In the genomic region with DNA sequence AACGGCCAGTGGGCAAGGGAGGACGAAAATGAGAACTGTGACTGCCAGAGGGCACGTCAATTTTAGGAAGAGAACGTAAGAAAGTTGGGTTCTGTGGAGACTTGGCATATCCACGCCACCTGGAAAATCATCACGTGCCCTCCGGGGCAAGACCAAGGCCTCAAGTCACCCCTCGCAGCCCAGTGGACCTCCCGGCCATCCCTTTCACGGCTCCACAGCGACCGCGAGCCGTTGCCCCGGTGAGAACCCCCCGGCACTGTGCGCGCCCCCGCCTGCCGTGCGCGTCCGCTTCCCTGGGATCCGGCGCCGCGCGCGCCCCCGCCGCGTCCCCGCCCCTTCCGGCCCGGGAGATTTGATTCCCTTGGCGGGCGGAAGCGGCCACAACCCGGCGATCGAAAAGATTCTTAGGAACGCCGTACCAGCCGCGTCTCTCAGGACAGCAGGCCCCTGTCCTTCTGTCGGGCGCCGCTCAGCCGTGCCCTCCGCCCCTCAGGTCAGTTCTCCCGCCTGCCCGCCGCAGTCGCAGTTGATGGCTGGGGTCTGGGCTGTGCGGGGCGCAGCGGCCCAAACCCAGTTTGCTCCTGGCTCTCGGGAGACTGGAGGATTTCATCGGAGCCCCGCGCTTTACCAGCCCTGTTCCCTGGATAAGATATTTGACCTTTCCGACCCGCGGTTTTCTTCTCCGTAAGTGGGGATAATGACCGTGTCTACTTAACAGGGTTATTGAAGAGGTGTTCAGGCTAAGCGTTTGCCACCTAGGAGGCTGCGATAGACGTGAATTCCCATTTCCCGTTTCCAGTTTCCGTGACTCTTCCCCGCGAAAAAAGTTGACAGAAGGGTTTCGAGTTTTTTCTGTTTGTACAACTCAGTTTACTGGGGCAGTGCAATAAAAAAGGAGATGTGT, we compare ENCODE assay signal across 8 cellular contexts. TPM values are rescaled to one million over a fixed set of nuclear protein-coding genes. Genes with fewer than 3 reads are reported as not detected.
DNase-seq lines count a peak whose midpoint lies in the region; FAIRE-seq and TF ChIP-seq lines count a peak whose summit lies in the region.

MELK (plus strand) TSS at position 381 of the 904 bp plus-strand sequence. CDS start 8,787 bp downstream, outside the sequence.

- H3K27ac ChIP-seq in angular gyrus (ENCODE audit: low read depth, low read length) (peak within 1 kb of the TSS; percentile 44), right atrium auricular region (peak within 1 kb of the TSS; percentile 34 to 66)

- peak; percentile 95 for DNase-seq in GM10248 (ENCODE audit: extremely low spot score)
- no peak for DNase-seq in HFF-Myc (ENCODE audit: extremely low read depth, low read depth)
- peak; percentile 88 for DNase-seq in NCI-H146 (lab: John Stamatoyannopoulos, UW)
- DNase-seq in right atrium auricular region (ENCODE audit: low spot score), result peak; percentile 68
- DNase-seq in pulmonary artery endothelial cell (ENCODE audit: low read depth, low spot score), result no peak
- peak; percentile 96 for DNase-seq in urothelium cell line (ENCODE audit: low spot score)

- TF ChIP-seq CTCF in GM10248 (IDR thresholded peaks at IDR 0.05; ENCODE audit: control extremely low read depth, extremely low read depth, low read depth, missing control alignments) (no peak), HFF-Myc (IDR thresholded peaks at IDR 0.05; ENCODE audit: low read depth, low read length, missing control alignments) (no peak), right atrium auricular region (IDR thresholded peaks at IDR 0.05) (no peak)

- POLR2A ChIA-PET in GM10248 (lab: Yijun Ruan, JAX), result interaction anchor here (0.5 kb wide), 1 partner anchor 405 kb away, joined by 3 read pairs; no protein-coding TSS in a partner anchor

- FAIRE-seq in urothelium cell line (lab: Jason Lieb, UNC), result peak; percentile 20

- CTCF ChIA-PET in GM10248 (lab: Yijun Ruan, JAX), result no interaction called here

- H3K36me3 ChIP-seq in right atrium auricular region, result no peaks in the 10 kb centered on the region

- H3K4me3 ChIP-seq in HFF-Myc (replicated peaks; ENCODE audit: low read depth, low read length) (peak within 1 kb of the TSS; percentile 95), right atrium auricular region (peak within 1 kb of the TSS; percentile 66 to 76)

- peaks cover 0 to 9% of the 10 kb centered on the region in 2 donors for H3K4me1 ChIP-seq in right atrium auricular region

- H3K27me3 ChIP-seq in right atrium auricular region, result no peaks in the 10 kb centered on the region

- no peaks in the 10 kb centered on the region for H3K9me3 ChIP-seq in right atrium auricular region

- intact Hi-C loops in T-helper 2 cell treated with Interferon-gamma antibody and Interleukin-4, amounts not matched to agents 100 ng/mL and 5 ng/mL, for 36 hours (cut with micrococcal nuclease), result loop anchor here (1.0 to 10.0 kb wide), 4 partner anchors 85 to 1958 kb away; partner anchors contain the start of genes GNE, RNF38 and RPP25L

RNA-seq across cellular contexts. Expression of gene MELK, which starts in this region (rescaled TPM):
- total RNA-seq in T-helper 2 cell treated with Interferon-gamma antibody and Interleukin-4, amounts not matched to agents 100 ng/mL and 5 ng/mL, for 36 hours, result 52.6 and 56.0 TPM in 2 replicates
- total RNA-seq in right atrium auricular region (under 1 TPM; 0.24 to 0.59 TPM), pulmonary artery endothelial cell (28.6 and 49.0 TPM in 2 replicates)

Comparison
In these comparisons a context has a peak if more than half of its experiments do, and no peak if none do; other contexts are left out.
1. RNA of gene MELK (total RNA-seq): 52.6 to 56.0 TPM in T-helper 2 cell treated with Interferon-gamma antibody and Interleukin-4, amounts not matched to agents 100 ng/mL and 5 ng/mL, for 36 hours and 28.6 to 49.0 TPM in pulmonary artery endothelial cell; 0.24 to 0.59 TPM in right atrium auricular region; every median in the first group is over 10 times any median in the second.
2. Peak in DNase-seq, H3K4me3 ChIP-seq and H3K27ac ChIP-seq in right atrium auricular region; RNA of the gene not detected or under 1 TPM.
3. DNase-seq: peak in GM10248 (single experiment), NCI-H146 (single experiment) and urothelium cell line (single experiment); none in HFF-Myc (single experiment) and pulmonary artery endothelial cell (single experiment).